Comparison of ENCODE assay signal across 26 cellular contexts in genomic region chr13:84405286-84405685, GRCh38.
DNase-seq lines count a peak whose midpoint lies in the region; ATAC-seq, FAIRE-seq and TF ChIP-seq lines count a peak whose summit lies in the region.
"Had no signal": no experiment of that assay in that cellular context is flagged by ENCODE, and none has a peak within 500 bp of the region (broad histone marks: within the 10 kb centered on the region; RNA-seq: fewer than 3 reads in every experiment).

No MANE protein-coding gene starts in this region.

- H3K36me3 ChIP-seq in IMR-90 (ENCODE audit: control insufficient read depth, insufficient read depth, low read length): no peaks in the 10 kb centered on the region
- H3K36me3 ChIP-seq in bronchial epithelial cell (ENCODE audit: control insufficient read depth, insufficient read depth, low read length): no peaks in the 10 kb centered on the region
- H3K36me3 ChIP-seq: BE2C had no signal

- no peaks in the 10 kb centered on the region for H3K79me1 ChIP-seq in IMR-90 (ENCODE audit: low read depth in 1 of 2, low read length in 2 of 2)

- H3K9me3 ChIP-seq in IMR-90 (ENCODE audit: control insufficient read depth, insufficient read depth, low read length): no peaks in the 10 kb centered on the region
- H3K9me3 ChIP-seq: BE2C, Caco-2 had no signal

- no peak overlapping the region for H4K91ac ChIP-seq in IMR-90 (ENCODE audit: insufficient read depth, low read depth, low read length)

- H3K23ac ChIP-seq in IMR-90 (ENCODE audit: low read depth, low read length): no peak overlapping the region

- no peak overlapping the region for H3K4me3 ChIP-seq in IMR-90 (ENCODE audit: insufficient read depth, low read depth, low read length)
- no peak overlapping the region for H3K4me3 ChIP-seq in bronchial epithelial cell (ENCODE audit: low read depth, low read length)
- H3K4me3 ChIP-seq in fibroblast of the aortic adventitia (ENCODE audit: low read depth, low read length): no peak overlapping the region

- no peak for TF ChIP-seq POLR2A in IMR-90 (IDR thresholded peaks at IDR 0.05; ENCODE audit: low read depth, low read length)

- ATAC-seq in IMR-90 (ENCODE audit: low read depth) (no peak), esophagus mucosa (no peak), sciatic nerve (no peak)

- H3K14ac ChIP-seq in IMR-90 (replicated peaks; ENCODE audit: low read depth, low read length): no peak overlapping the region

- FAIRE-seq in bronchial epithelial cell (lab: Jason Lieb, UNC): no peak
- FAIRE-seq: A204.1, GM12891, GM18507, H1, HTR-8/SVneo had no signal

- no peak overlapping the region for H2BK120ac ChIP-seq in IMR-90 (ENCODE audit: low read depth, low read length)

- no peak for TF ChIP-seq RAD21 in IMR-90 (IDR thresholded peaks at IDR 0.05; ENCODE audit: low read length)

- no peaks in the 10 kb centered on the region for H3K27me3 ChIP-seq in IMR-90 (ENCODE audit: control insufficient read depth, insufficient read depth, low read length)
- H3K27me3 ChIP-seq in bronchial epithelial cell (ENCODE audit: control insufficient read depth, insufficient read depth, low read length): no peaks in the 10 kb centered on the region
- H3K27me3 ChIP-seq: BE2C had no signal

- no peak overlapping the region for H2BK15ac ChIP-seq in IMR-90 (ENCODE audit: low read depth, low read length)

- peak; percentile 37 for DNase-seq in EH (ENCODE audit: low read depth)
- DNase-seq in IMR-90: peak; percentile 64
- peak; percentile 29 for DNase-seq in bronchial epithelial cell (ENCODE audit: low read depth)
- DNase-seq in fibroblast of the aortic adventitia (ENCODE audit: low read depth): peak; percentile 39
- DNase-seq in NCI-H2081 treated with DMSO at 0.1 percent for 48 hours (lab: John Stamatoyannopoulos, UW): no peak
- DNase-seq in DMS53 (lab: John Stamatoyannopoulos, UW): no peak
- DNase-seq in sciatic nerve (ENCODE audit: low spot score): no peak
- DNase-seq: BE2C; Caco-2; CD4-positive, CD25-positive, alpha-beta regulatory T cell; Karpas-422; MM.1S; NCI-H1092; NCI-H1436 treated with DMSO at 0.1 percent for 48 hours; NCI-H2029 treated with DMSO at 0.1 percent for 48 hours; NCI-H510A; NCI-H774; RPMI8226; SHP77 treated with DMSO at 0.1 percent for 48 hours had no signal

- H2AK9ac ChIP-seq in IMR-90 (replicated peaks; ENCODE audit: low read depth, low read length, poor library complexity): no peak overlapping the region

- no CpG with 5 or more reads among the region's 1 CpG for WGBS in IMR-90 (ENCODE audit: extremely low coverage in 2 of 2, insufficient read length in 1 of 2), 2 experiments

- dilution Hi-C loops in IMR-90 (cut with HindIII; ENCODE audit: low sequenced_read_pairs, unreplicated experiment): no loop called here

- H3K4me1 ChIP-seq in IMR-90 (ENCODE audit: control insufficient read depth, insufficient read depth, low read length): no peaks in the 10 kb centered on the region
- H3K4me1 ChIP-seq: BE2C, Caco-2 had no signal

- H4K5ac ChIP-seq in IMR-90 (ENCODE audit: low read depth, low read length): no peak overlapping the region

- no peaks in the 10 kb centered on the region for H3K9me1 ChIP-seq in IMR-90 (ENCODE audit: insufficient read depth, low read length)

- no peak overlapping the region for H2BK5ac ChIP-seq in IMR-90 (ENCODE audit: low read depth, low read length, poor library complexity, severe bottlenecking)

- H4K20me1 ChIP-seq in IMR-90 (ENCODE audit: insufficient read depth, low read length): no peaks in the 10 kb centered on the region

- no peak overlapping the region for H3K27ac ChIP-seq in IMR-90 (ENCODE audit: insufficient read depth, low read length)
- H3K27ac ChIP-seq: HL-60 had no signal

- no peak overlapping the region for H2AK5ac ChIP-seq in IMR-90 (ENCODE audit: low read depth, low read length)

- no peak overlapping the region for H3K4ac ChIP-seq in IMR-90 (ENCODE audit: low read depth, low read length)

- no peak for TF ChIP-seq CTCF in IMR-90 (conservative IDR thresholded peaks at IDR 0.05; ENCODE audit: low read depth, low read length)
- no peak for TF ChIP-seq CTCF in bronchial epithelial cell (IDR thresholded peaks at IDR 0.05; ENCODE audit: insufficient read depth, low read length, severe bottlenecking)
- no peak for TF ChIP-seq CTCF in fibroblast of the aortic adventitia (IDR thresholded peaks at IDR 0.05; ENCODE audit: insufficient read depth, low read length)

- no peak overlapping the region for H4K8ac ChIP-seq in IMR-90 (ENCODE audit: low read depth in 2 of 2, low read length in 2 of 2)

- no peak overlapping the region for H3K18ac ChIP-seq in IMR-90 (ENCODE audit: low read depth, low read length)

- POLR2A ChIA-PET in IMR-90 (lab: Charles Lee; ENCODE audit: unreplicated experiment): no interaction called here

- BruUV-seq in IMR-90 (replicated peaks; lab: Mats Ljungman, UMichigan): no TSS peak

- H3K9ac ChIP-seq in IMR-90 (ENCODE audit: low read depth, low read length): no peak overlapping the region

- H2BK20ac ChIP-seq in IMR-90 (ENCODE audit: low read depth, low read length): no peak overlapping the region

- no peak overlapping the region for H2AFZ ChIP-seq in IMR-90 (replicated peaks; ENCODE audit: low read length, poor library complexity)

- intact Hi-C loops in IMR-90 (cut with micrococcal nuclease): no loop called here
- intact Hi-C loops in sciatic nerve (cut with DNase I): no loop called here

- CTCF ChIA-PET in IMR-90 (lab: Yijun Ruan, JAX): no interaction called here

- no peak overlapping the region; the same call in 1 of the 2 replicates for H3K4me2 ChIP-seq in IMR-90 (ENCODE audit: low read depth, low read length)

- H3K56ac ChIP-seq in IMR-90 (ENCODE audit: extremely low read depth, insufficient read depth, low read length): no peak overlapping the region

- in situ Hi-C loops in IMR-90 (cut with MboI; ENCODE audit: low sequenced_read_pairs): no loop called here

TF ChIP-seq in IMR-90, 13 proteins besides CTCF, POLR2A, EP300 and RAD21:
- no peak for TF ChIP-seq MAZ (IDR thresholded peaks at IDR 0.05; ENCODE audit: borderline replicate concordance, low read depth, low read length)
- TF ChIP-seq USF2 (IDR thresholded peaks at IDR 0.05; ENCODE audit: low read depth, low read length): peak; percentile 36
- TF ChIP-seq BHLHE40 (IDR thresholded peaks at IDR 0.05; ENCODE audit: low read depth, low read length): peak; percentile 42; the same call in 1 of the 2 replicates
TF ChIP-seq in IMR-90: peak in this region for 2.

Comparison
In these comparisons a context has a peak if more than half of its experiments do, and no peak if none do; other contexts are left out.
1. DNase-seq: peak in EH (single experiment), IMR-90 (single experiment), bronchial epithelial cell (single experiment) and fibroblast of the aortic adventitia (single experiment); none in NCI-H2081 treated with DMSO at 0.1 percent for 48 hours (single experiment), DMS53 (single experiment) and sciatic nerve (single experiment).